In the genomic region with DNA sequence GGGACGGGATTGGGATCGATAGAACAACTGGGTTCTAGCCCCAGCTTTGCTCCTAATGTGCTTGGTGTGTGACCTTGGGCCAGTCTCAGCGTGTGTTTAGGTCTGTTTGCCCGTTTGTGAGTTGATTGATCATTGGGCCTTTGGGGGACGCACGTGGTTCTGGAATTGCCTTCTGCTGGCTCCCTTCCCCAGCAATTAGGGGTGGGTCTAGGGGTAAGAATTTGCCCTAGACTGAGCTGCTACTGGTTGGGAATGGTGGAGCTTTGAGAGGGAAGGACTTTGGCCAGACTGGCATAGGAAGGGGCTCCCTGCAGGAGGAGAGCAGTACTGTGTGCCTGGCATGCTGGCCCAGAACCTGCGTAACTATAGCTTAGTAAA, we compare ENCODE assay signal across 9 cellular contexts. TPM values are rescaled to one million over a fixed set of nuclear protein-coding genes. Genes with fewer than 3 reads are reported as not detected.
DNase-seq lines count a peak whose midpoint lies in the region; FAIRE-seq and TF ChIP-seq lines count a peak whose summit lies in the region.
"Had no signal": no experiment of that assay in that cellular context is flagged by ENCODE, and none has a peak within 500 bp of the region (broad histone marks: within the 10 kb centered on the region; RNA-seq: fewer than 3 reads in every experiment).

No MANE protein-coding gene starts in this region.

- H3K9ac ChIP-seq in H9 (ENCODE audit: extremely low read depth, insufficient read length, low read length) (no peak overlapping the region), iPS-18a (ENCODE audit: low read length) (no peak overlapping the region)

- FAIRE-seq in small intestine (lab: Jason Lieb, UNC), result no peak

- POLR2A ChIA-PET in PC-9 (lab: Charles Lee; ENCODE audit: unreplicated experiment), result interaction anchor here (0.7 kb wide), 1 partner anchor 20 kb away, joined by 3 read pairs; no protein-coding TSS in a partner anchor

- peak overlapping the region; percentile 81 for H3K4me3 ChIP-seq in PC-9
- peak overlapping the region; percentile 48 for H3K4me3 ChIP-seq in iPS-18a (ENCODE audit: low read length)
- peak overlapping the region; percentile 36 to 74 for H3K4me3 ChIP-seq in small intestine (ENCODE audit: low read depth in 1 of 2, low read length in 2 of 2)

- no peaks in the 10 kb centered on the region for H3K36me3 Mint-ChIP-seq in H9 (ENCODE audit: insufficient read depth in 1 of 3, low read depth in 3 of 3)

- H4K20me1 ChIP-seq in H9 (ENCODE audit: control insufficient read depth, insufficient read depth, insufficient read length), result no peaks in the 10 kb centered on the region
- peaks cover 13% of the 10 kb centered on the region; the same call in 1 of the 2 replicates for H4K20me1 ChIP-seq in PC-9 (ENCODE audit: insufficient read depth)

- peak overlapping the region; percentile 68 to 88 for H3K4me3 Mint-ChIP-seq in H9

- H3K18ac ChIP-seq in H9 (ENCODE audit: insufficient read length, low read depth, low read length), result no peak overlapping the region

- H2BK15ac ChIP-seq in H9 (ENCODE audit: low read depth, low read length), result no peak overlapping the region

- H2BK20ac ChIP-seq in H9 (ENCODE audit: low read depth, low read length, poor library complexity, severe bottlenecking), result no peak overlapping the region

- H3K9me3 ChIP-seq in H9 (ENCODE audit: control insufficient read depth, low read depth, low read length), result no peaks in the 10 kb centered on the region
- no peaks in the 10 kb centered on the region for H3K9me3 ChIP-seq in PC-9 (ENCODE audit: insufficient read depth, low read depth)
- H3K9me3 ChIP-seq in iPS-18a (ENCODE audit: control insufficient read depth, low read depth, low read length), result no peaks in the 10 kb centered on the region
- H3K9me3 ChIP-seq in small intestine (ENCODE audit: control insufficient read depth, low read depth), result no peaks in the 10 kb centered on the region

- no peak overlapping the region for H3K4ac ChIP-seq in H9 (ENCODE audit: low read depth, low read length)

- no peaks in the 10 kb centered on the region for H3K79me1 ChIP-seq in H9 (ENCODE audit: insufficient read depth, low read depth, low read length, poor library complexity, severe bottlenecking)

- no peak overlapping the region for H2BK12ac ChIP-seq in H9 (ENCODE audit: insufficient read length, low read depth, low read length)

- H3K9me3 Mint-ChIP-seq in H9, result no peaks in the 10 kb centered on the region; a peak in 1 of 5 replicates

- H3K4me2 ChIP-seq in H9 (ENCODE audit: insufficient read depth, insufficient read length, low read length) (peak overlapping the region; percentile 80), PC-9 (peak overlapping the region; percentile 90)

- no peak for TF ChIP-seq CTCF in H9 (conservative IDR thresholded peaks at IDR 0.05)
- no peak; the same call in 1 of the 2 replicates for TF ChIP-seq CTCF in PC-9 (conservative IDR thresholded peaks at IDR 0.05)

- H2AFZ ChIP-seq in H9 (ENCODE audit: low read length) (no peak overlapping the region), PC-9 (peak overlapping the region; percentile 67)

- no peak overlapping the region for H2BK120ac ChIP-seq in H9 (ENCODE audit: low read depth, low read length, poor library complexity, severe bottlenecking)

- DNase-seq in H9 (no peak), PC-9 (no peak), small intestine (peak; percentile 62), iPS-NIHi7 (ENCODE audit: extremely low spot score) (no peak), Kasumi-1 (lab: John Stamatoyannopoulos, UW) (no peak)
- DNase-seq in activated CD8-positive, alpha-beta memory T cell treated with anti-CD3 and anti-CD28 coated beads for 24 hours, result no peak
- DNase-seq: activated CD8-positive, alpha-beta memory T cell treated with anti-CD3 and anti-CD28 coated beads, Interleukin-2, amount 50 U/mL, for 48 hours; NCI-H446 treated with DMSO at 0.1 percent for 48 hours had no signal

- H3K4me1 ChIP-seq in H9 (ENCODE audit: insufficient read depth, low read length) (no peaks in the 10 kb centered on the region), PC-9 (replicated peaks; ENCODE audit: insufficient read depth) (peaks cover 77% of the 10 kb centered on the region), iPS-18a (ENCODE audit: control insufficient read depth, low read depth, low read length) (peaks cover 3% of the 10 kb centered on the region), small intestine (ENCODE audit: control insufficient read depth in 2 of 2, insufficient read depth in 1 of 2, low read depth in 1 of 2, low read length in 1 of 2) (peaks cover 4 to 7% of the 10 kb centered on the region in 2 donors)

- no CpG with 5 or more reads among the region's 7 CpGs for WGBS in H9 (ENCODE audit: extremely low coverage, insufficient read length, low lambda C conversion rate)
- WGBS in small intestine, 3 donors, result 3 to 14% (median 4%) methylated on average over 7 of the region's 7 CpGs

- H3K27ac Mint-ChIP-seq in H9, result no peak overlapping the region

- H3K14ac ChIP-seq in H9 (ENCODE audit: insufficient read depth, low read length), result no peak overlapping the region

- no peak overlapping the region for H3T11ph ChIP-seq in H9 (ENCODE audit: low read length)

- H3K4me1 Mint-ChIP-seq in H9, result peaks cover 17 to 25% of the 10 kb centered on the region in 2 experiments

- peaks cover 66% of the 10 kb centered on the region for H3F3A ChIP-seq in PC-9 (ENCODE audit: insufficient read depth, low read depth)

- H4K91ac ChIP-seq in H9 (ENCODE audit: insufficient read length, low read depth, low read length), result no peak overlapping the region

- no peak overlapping the region for H4K5ac ChIP-seq in H9 (ENCODE audit: insufficient read length, low read depth, low read length)

- H3K27ac ChIP-seq in H9 (ENCODE audit: insufficient read length, low read depth, low read length) (no peak overlapping the region), PC-9 (peak overlapping the region; percentile 21; the same call in 1 of the 2 replicates), iPS-18a (ENCODE audit: low read length) (no peak overlapping the region), small intestine (ENCODE audit: low read depth in 1 of 2, low read length in 1 of 2) (peak overlapping the region in 1 of 2 donors; percentile 43)

- no peaks in the 10 kb centered on the region for H3K79me2 ChIP-seq in H9 (ENCODE audit: insufficient read depth, low read length)
- H3K79me2 ChIP-seq in PC-9 (ENCODE audit: low read depth), result peaks cover 66% of the 10 kb centered on the region

- peaks cover 79% of the 10 kb centered on the region for H3K27me3 Mint-ChIP-seq in H9 (ENCODE audit: low read depth)

- no peaks in the 10 kb centered on the region for H3K9me2 ChIP-seq in PC-9 (ENCODE audit: insufficient read depth)

- H3K36me3 ChIP-seq in PC-9 (ENCODE audit: low read depth) (no peaks in the 10 kb centered on the region), iPS-18a (ENCODE audit: control insufficient read depth, low read depth, low read length) (no peaks in the 10 kb centered on the region), small intestine (ENCODE audit: control insufficient read depth in 2 of 2, insufficient read depth in 2 of 2, low read length in 2 of 2) (no peaks in the 10 kb centered on the region)

- no peak overlapping the region for H3K23ac ChIP-seq in H9 (ENCODE audit: insufficient read length, low read depth, low read length)

- H2BK5ac ChIP-seq in H9 (ENCODE audit: insufficient read length, low read length), result no peak overlapping the region

- intact Hi-C loops in PC-9 (cut with micrococcal nuclease; ENCODE audit: unreplicated experiment), result no loop called here

- no peak overlapping the region for H4K8ac ChIP-seq in H9 (replicated peaks; ENCODE audit: insufficient read length, low read depth, low read length)

- no peak overlapping the region for H2AK5ac ChIP-seq in H9 (ENCODE audit: insufficient read length, low read length)

- peaks cover 11% of the 10 kb centered on the region for H3K23me2 ChIP-seq in H9 (ENCODE audit: insufficient read length, low read depth, low read length, poor library complexity, severe bottlenecking)

- BruUV-seq in PC-9 (replicated peaks; lab: Mats Ljungman, UMichigan), result no TSS peak

- no peak overlapping the region for H3K56ac ChIP-seq in H9 (ENCODE audit: insufficient read length, low read depth, low read length)

- CTCF ChIA-PET in PC-9 (lab: Charles Lee), result interaction anchor here (1.1 kb wide), 1 partner anchor 84 kb away, joined by 4 read pairs; no protein-coding TSS in a partner anchor

- H3K27me3 ChIP-seq in H9 (ENCODE audit: insufficient read depth, low read length) (peaks cover 22% of the 10 kb centered on the region), PC-9 (ENCODE audit: insufficient read depth, low read depth) (no peaks in the 10 kb centered on the region), iPS-18a (ENCODE audit: control insufficient read depth, insufficient read depth, low read length) (peaks cover 52% of the 10 kb centered on the region), small intestine (ENCODE audit: control insufficient read depth in 2 of 2, insufficient read depth in 2 of 2, low read length in 2 of 2) (peaks cover 0 to 2% of the 10 kb centered on the region in 2 donors)

RNA-seq across cellular contexts. Expression of a gene that starts 1.5 kb away (rescaled TPM):
- total RNA-seq in H9 (2021) (0.33 and 0.77 TPM in 2 replicates), PC-9 (2021) (25.7 and 33.8 TPM in 2 replicates)
- polyA plus RNA-seq in small intestine, result 10 to 100 TPM in 2 of 3 donors, 1 to 10 TPM in 1; 6.3 to 37.3 (median 34.6) TPM

RNA-seq across cellular contexts. Expression of a gene that starts 55.0 kb away (rescaled TPM):
- total RNA-seq in H9 (2021) (177 and 181 TPM in 2 replicates), PC-9 (2021) (76.3 and 89.1 TPM in 2 replicates)
- polyA plus RNA-seq in small intestine, result 10 to 100 TPM; 15.0 to 34.0 (median 16.2) TPM

Comparison
In these comparisons a context has a peak if more than half of its experiments do, and no peak if none do; other contexts are left out.
1. RNA of a gene that starts 1.5 kb away (total RNA-seq): 25.7 to 33.8 TPM in PC-9; 0.33 to 0.77 TPM in H9; every median in the first group is over 10 times any median in the second.
2. Peak in every context shown above with its lines, with median percentiles within 50 percentile points of each other: H3K4me3 ChIP-seq.